In genomic region chr6:1596088-1596852, GRCh38 we compare ENCODE assay signal across 8 cellular contexts. TPM values are rescaled to one million over a fixed set of nuclear protein-coding genes. Genes with fewer than 3 reads are reported as not detected.
DNase-seq lines count a peak whose midpoint lies in the region; ATAC-seq, FAIRE-seq and TF ChIP-seq lines count a peak whose summit lies in the region.

No MANE protein-coding gene starts in this region.

- peak overlapping the region in 2 of 5 experiments; percentile 35 to 85 for H3K27ac Mint-ChIP-seq in brain

- intact Hi-C loops in kidney (cut with DNase I), result loop anchor here (10.0 kb wide), 3 partner anchors 599 to 1149 kb away; no protein-coding TSS in a partner anchor

- H3K4me1 Mint-ChIP-seq in brain, result peaks cover 18% of the 10 kb centered on the region

- H3K9ac ChIP-seq in kidney (ENCODE audit: low read length in 2 of 2), result no peak overlapping the region

- peak overlapping the region in 1 of 2 donors; percentile 43 for H3K4me3 ChIP-seq in kidney (ENCODE audit: low read length in 2 of 2)

- H3K4me1 ChIP-seq in kidney (ENCODE audit: control insufficient read depth in 1 of 2, insufficient read depth in 1 of 2, low read depth in 1 of 2, low read length in 2 of 2), result peaks cover 0 to 2% of the 10 kb centered on the region in 2 donors

- H3K36me3 ChIP-seq in kidney (ENCODE audit: control insufficient read depth in 1 of 2, insufficient read depth in 2 of 2, low read length in 2 of 2), result no peaks in the 10 kb centered on the region

- H3K9me3 Mint-ChIP-seq in brain, result peaks cover 0 to 3% (median 0%) of the 10 kb centered on the region in 5 experiments

- H3K9me3 ChIP-seq in kidney (ENCODE audit: control insufficient read depth in 1 of 2, low read length in 2 of 2), result no peaks in the 10 kb centered on the region

- peaks cover 58% of the 10 kb centered on the region for H3K27me3 Mint-ChIP-seq in brain

- H3K4me3 Mint-ChIP-seq in brain, result peak overlapping the region; percentile 25 to 68 (median 60)

- no peaks in the 10 kb centered on the region for H3K36me3 Mint-ChIP-seq in brain

- TF ChIP-seq CTCF in brain (conservative IDR thresholded peaks at IDR 0.05) (peak; percentile 97 to 98), kidney (IDR thresholded peaks at IDR 0.05; ENCODE audit: borderline replicate concordance, extremely low read depth, insufficient read depth) (peak; percentile 90)

- ATAC-seq in GM18498 (IDR thresholded peaks at IDR 0.05; ENCODE audit: unreplicated experiment) (peak; percentile 56), HG03442 (IDR thresholded peaks at IDR 0.05; ENCODE audit: unreplicated experiment) (no peak)

- no peak overlapping the region for H3K27ac ChIP-seq in kidney (ENCODE audit: low read depth in 2 of 2, low read length in 2 of 2)

- DNase-seq in AG08395 (ENCODE audit: low spot score) (peak; percentile 75), LoVo (ENCODE audit: low spot score) (peak; percentile 72), UCSD-AML1 (lab: John Stamatoyannopoulos, UW; ENCODE audit: unreplicated experiment) (peak; percentile 57), kidney (no peak)
- peak; percentile 70 for DNase-seq in stimulated activated CD4-positive, alpha-beta T cell treated with anti-CD3 and anti-CD28 coated beads, Interleukin-15, amount 100 ng/mL, for 24 hours

- FAIRE-seq in kidney (lab: Jason Lieb, UNC), result no peak

RNA-seq across cellular contexts. Expression of gene FOXC1, which starts 13.4 kb away (rescaled TPM):
- 7.9 TPM for polyA plus RNA-seq in brain (ENCODE audit: insufficient read depth, low read depth, low replicate concordance)
- 58.5 TPM for total RNA-seq in kidney
- polyA plus RNA-seq in kidney (ENCODE audit: insufficient read depth, low read depth, low replicate concordance), result 18.0 TPM
